Comparison of ENCODE assay signal across 14 cellular contexts in the genomic region with DNA sequence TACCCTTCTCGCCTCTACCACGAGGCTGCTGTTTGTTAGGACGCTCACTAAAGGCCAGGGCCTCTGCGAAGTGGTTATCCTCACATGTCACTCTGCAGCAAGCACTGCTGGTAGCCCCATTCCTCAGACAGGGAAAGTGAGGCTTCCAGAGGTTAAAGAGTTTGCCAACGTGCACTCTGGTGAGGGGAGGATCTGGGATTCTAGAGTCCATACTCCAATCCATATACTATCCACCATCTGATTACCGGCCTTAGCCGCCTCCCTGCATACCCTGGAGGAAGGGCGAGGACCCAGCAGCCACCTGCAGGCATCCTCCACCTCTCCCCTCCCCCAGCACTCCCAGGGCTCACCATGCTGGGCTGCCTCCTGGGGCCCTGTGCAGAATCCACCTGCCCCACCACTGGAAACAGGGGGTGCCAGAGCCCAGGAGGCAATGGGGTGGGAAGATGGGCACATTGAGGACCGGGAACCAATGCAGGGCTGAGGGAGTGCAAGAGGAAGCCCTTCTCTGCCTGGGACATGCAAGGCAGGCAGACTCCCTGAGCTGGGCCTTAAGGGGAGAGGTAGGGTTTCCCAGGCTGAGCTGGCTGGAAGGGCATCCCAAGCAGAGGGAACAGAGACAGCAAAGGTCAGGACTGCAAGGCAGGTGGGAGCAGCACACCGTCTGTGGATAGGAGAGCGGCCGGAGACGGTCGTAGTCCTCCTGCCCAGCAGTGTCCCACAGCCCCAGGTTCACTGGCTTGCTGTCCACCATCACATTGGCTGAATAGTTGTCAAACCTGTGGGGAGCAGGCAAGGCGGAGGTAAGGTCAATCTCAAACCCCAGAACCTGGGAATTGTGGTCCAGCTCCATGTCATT. TPM values are rescaled to one million over a fixed set of nuclear protein-coding genes. Genes with fewer than 3 reads are reported as not detected.
DNase-seq lines count a peak whose midpoint lies in the region; ATAC-seq, FAIRE-seq and TF ChIP-seq lines count a peak whose summit lies in the region.
"Had no signal": no experiment of that assay in that cellular context is flagged by ENCODE, and none has a peak within 500 bp of the region (broad histone marks: within the 10 kb centered on the region; RNA-seq: fewer than 3 reads in every experiment).

No MANE protein-coding gene starts in this region.

- H3K27ac ChIP-seq in CD4-positive, alpha-beta memory T cell (ENCODE audit: low read depth, low read length) = peak overlapping the region; percentile 97
- H3K27ac ChIP-seq: SK-N-MC had no signal

- peak overlapping the region; percentile 6 to 88 (median 78) for H3K4me3 Mint-ChIP-seq in CD4-positive, alpha-beta memory T cell
- peak overlapping the region in 3 of 4 donors; percentile 47 to 87 (median 78) for H3K4me3 Mint-ChIP-seq in IgD-negative memory B cell
- peak overlapping the region; percentile 86 for H3K4me3 Mint-ChIP-seq in activated T-helper 17 cell treated with anti-CD3 and anti-CD28 coated beads, Interleukin-2, amount 50 U/mL, for 72 hours
- H3K4me3 Mint-ChIP-seq in natural killer cell = peak overlapping the region; percentile 4

- H3K9me3 Mint-ChIP-seq in CD4-positive, alpha-beta memory T cell = no peaks in the 10 kb centered on the region
- H3K9me3 Mint-ChIP-seq in IgD-negative memory B cell (no peaks in the 10 kb centered on the region), natural killer cell (no peaks in the 10 kb centered on the region)
- no peaks in the 10 kb centered on the region for H3K9me3 Mint-ChIP-seq in activated T-helper 17 cell treated with anti-CD3 and anti-CD28 coated beads, Interleukin-2, amount 50 U/mL, for 72 hours

- peaks cover 63% of the 10 kb centered on the region for H3K36me3 ChIP-seq in CD4-positive, alpha-beta memory T cell (ENCODE audit: insufficient read depth, low read length)

- peaks cover 98% of the 10 kb centered on the region for H3K4me1 ChIP-seq in CD4-positive, alpha-beta memory T cell (ENCODE audit: insufficient read depth, low read length)

- intact Hi-C loops in CD4-positive, alpha-beta memory T cell (cut with micrococcal nuclease) = no loop called here
- intact Hi-C loops in natural killer cell (cut with micrococcal nuclease) = no loop called here

- H3K36me3 Mint-ChIP-seq in CD4-positive, alpha-beta memory T cell = peaks cover 60 to 83% of the 10 kb centered on the region in 2 donors
- H3K36me3 Mint-ChIP-seq in IgD-negative memory B cell (peaks cover 4% of the 10 kb centered on the region), natural killer cell (no peaks in the 10 kb centered on the region)
- peaks cover 100% of the 10 kb centered on the region for H3K36me3 Mint-ChIP-seq in activated T-helper 17 cell treated with anti-CD3 and anti-CD28 coated beads, Interleukin-2, amount 50 U/mL, for 72 hours (ENCODE audit: low read depth)

- CTCF ChIA-PET in CD4-positive, alpha-beta memory T cell (lab: Charles Lee; ENCODE audit: partially characterized antibody) = interaction anchor here (5.7 to 7.0 kb wide), 3 partner anchors 10 to 33 kb away, joined by 64 to 87 read pairs (median 72); a partner anchor contains a TSS

- H3K4me1 Mint-ChIP-seq in CD4-positive, alpha-beta memory T cell = peaks cover 71 to 99% (median 90%) of the 10 kb centered on the region in 4 donors
- peaks cover 30 to 81% (median 68%) of the 10 kb centered on the region in 3 donors for H3K4me1 Mint-ChIP-seq in IgD-negative memory B cell
- peaks cover 78% of the 10 kb centered on the region for H3K4me1 Mint-ChIP-seq in activated T-helper 17 cell treated with anti-CD3 and anti-CD28 coated beads, Interleukin-2, amount 50 U/mL, for 72 hours
- H3K4me1 Mint-ChIP-seq in natural killer cell = peaks cover 86 to 95% of the 10 kb centered on the region in 2 donors

- H3K4me3 ChIP-seq in CD4-positive, alpha-beta memory T cell (ENCODE audit: low read length in 2 of 2) = peak overlapping the region in 1 of 2 donors; percentile 32
- H3K4me3 ChIP-seq: SK-N-MC had no signal

- H3K27ac Mint-ChIP-seq in CD4-positive, alpha-beta memory T cell = peak overlapping the region; percentile 87 to 100 (median 100)
- H3K27ac Mint-ChIP-seq in IgD-negative memory B cell (peak overlapping the region in 2 of 3 donors; percentile 74 to 96), natural killer cell (peak overlapping the region; percentile 93 to 98)
- peak overlapping the region; percentile 91 for H3K27ac Mint-ChIP-seq in activated T-helper 17 cell treated with anti-CD3 and anti-CD28 coated beads, Interleukin-2, amount 50 U/mL, for 72 hours

- TF ChIP-seq POLR2A in H54 (IDR thresholded peaks at IDR 0.05; ENCODE audit: low read depth, low read length) = no peak

- ATAC-seq in activated T-helper 17 cell treated with anti-CD3 and anti-CD28 coated beads, Interleukin-2, amount 50 U/mL, for 72 hours (replicated peaks) = no peak
- ATAC-seq in natural killer cell (no peak), GM18519 (IDR thresholded peaks at IDR 0.05; ENCODE audit: low FRiP score, unreplicated experiment) (no peak)

- POLR2A ChIA-PET in CD4-positive, alpha-beta memory T cell (lab: Charles Lee; ENCODE audit: partially characterized antibody) = interaction anchor here (1.0 to 18.6 kb wide), 9 partner anchors 9 to 84 kb away, joined by 3 to 646 read pairs (median 24); a partner anchor contains a TSS

- no peak for TF ChIP-seq CTCF in natural killer cell (IDR thresholded peaks at IDR 0.05)

- no peaks in the 10 kb centered on the region for H3K9me3 ChIP-seq in CD4-positive, alpha-beta memory T cell (ENCODE audit: control insufficient read depth in 1 of 2, low read length in 2 of 2)

- no peaks in the 10 kb centered on the region for H3K27me3 ChIP-seq in CD4-positive, alpha-beta memory T cell (ENCODE audit: insufficient read depth, low read length)

- no peak for FAIRE-seq in H54 (lab: Jason Lieb, UNC)

- H3K27me3 Mint-ChIP-seq in CD4-positive, alpha-beta memory T cell = no peaks in the 10 kb centered on the region
- H3K27me3 Mint-ChIP-seq in IgD-negative memory B cell (no peaks in the 10 kb centered on the region), natural killer cell (ENCODE audit: low read depth in 2 of 2) (no peaks in the 10 kb centered on the region)
- no peaks in the 10 kb centered on the region for H3K27me3 Mint-ChIP-seq in activated T-helper 17 cell treated with anti-CD3 and anti-CD28 coated beads, Interleukin-2, amount 50 U/mL, for 72 hours

- no peak for DNase-seq in CD4-positive, alpha-beta memory T cell
- DNase-seq in natural killer cell = peak; percentile 13
- no peak for DNase-seq in H54 (ENCODE audit: insufficient read length, low spot score)
- no peak for DNase-seq in mesenteric fat pad (ENCODE audit: low spot score)
- no peak for DNase-seq in NCI-H69 (lab: John Stamatoyannopoulos, UW)
- DNase-seq: amniotic stem cell; C1 segment of cervical spinal cord; GDM1; stimulated activated CD4-positive, alpha-beta T cell treated with anti-CD3 and anti-CD28 coated beads, Interleukin-2, amount 100 ng/mL, for 48 hours had no signal

RNA-seq across cellular contexts. Expression of a gene that starts 11.7 kb away (rescaled TPM):
- 100 to 1,000 TPM; 304 to 318 TPM for total RNA-seq in CD4-positive, alpha-beta memory T cell
- polyA plus RNA-seq in CD4-positive, alpha-beta memory T cell = 100 to 1,000 TPM; 724 to 917 TPM
- 1,067 TPM for polyA plus RNA-seq in IgD-negative memory B cell
- 1,000 to 10,000 TPM in 1 of 2 donors, 100 to 1,000 TPM in 1; 674 to 1,069 TPM for total RNA-seq in activated T-helper 17 cell treated with anti-CD3 and anti-CD28 coated beads, Interleukin-2, amount 50 U/mL, for 72 hours
- total RNA-seq in natural killer cell (100 to 1,000 TPM; 647 to 744 (median 741) TPM), mesenteric fat pad (26.1 TPM)

RNA-seq across cellular contexts. Expression of a gene that starts 20.1 kb away (rescaled TPM):
- total RNA-seq in CD4-positive, alpha-beta memory T cell = 1 to 10 TPM; 8.2 to 9.3 TPM
- polyA plus RNA-seq in CD4-positive, alpha-beta memory T cell = 1 to 10 TPM in 1 of 2 donors, under 1 TPM in 1; 0.50 to 1.4 TPM
- 0.95 TPM for polyA plus RNA-seq in IgD-negative memory B cell
- total RNA-seq in activated T-helper 17 cell treated with anti-CD3 and anti-CD28 coated beads, Interleukin-2, amount 50 U/mL, for 72 hours = 10 to 100 TPM in 1 of 2 donors, 1 to 10 TPM in 1; 2.6 to 16.2 TPM
- under 1 TPM; 0.20 to 0.64 (median 0.23) TPM for total RNA-seq in natural killer cell
- total RNA-seq in mesenteric fat pad = not detected
- total RNA-seq: LHCN-M2 had no signal

RNA-seq across cellular contexts. Expression of a gene that starts 44.3 kb away (rescaled TPM):
- 10 to 100 TPM; 23.1 to 24.8 TPM for total RNA-seq in CD4-positive, alpha-beta memory T cell
- under 1 TPM; 0.49 to 0.89 TPM for polyA plus RNA-seq in CD4-positive, alpha-beta memory T cell
- 1.0 TPM for polyA plus RNA-seq in IgD-negative memory B cell
- 10 to 100 TPM in 1 of 2 donors, 1 to 10 TPM in 1; 5.0 to 16.3 TPM for total RNA-seq in activated T-helper 17 cell treated with anti-CD3 and anti-CD28 coated beads, Interleukin-2, amount 50 U/mL, for 72 hours
- total RNA-seq in natural killer cell = 10 to 100 TPM in 1 of 3 donors, 1 to 10 TPM in 2; 6.0 to 10.3 (median 6.7) TPM
- total RNA-seq in mesenteric fat pad = 1.3 TPM

RNA-seq across cellular contexts. Expression of a gene that starts 49.9 kb away (rescaled TPM):
- 100 to 1,000 TPM; 169 to 177 TPM for total RNA-seq in CD4-positive, alpha-beta memory T cell
- 10 to 100 TPM; 39.4 to 57.0 TPM for polyA plus RNA-seq in CD4-positive, alpha-beta memory T cell
- polyA plus RNA-seq in IgD-negative memory B cell = 70.8 TPM
- 100 to 1,000 TPM in 1 of 2 donors, 10 to 100 TPM in 1; 53.7 to 124 TPM for total RNA-seq in activated T-helper 17 cell treated with anti-CD3 and anti-CD28 coated beads, Interleukin-2, amount 50 U/mL, for 72 hours
- total RNA-seq in natural killer cell (100 to 1,000 TPM; 219 to 260 (median 249) TPM), mesenteric fat pad (44.7 TPM)
- total RNA-seq: LHCN-M2 had no signal

Comparison
In these comparisons a context has a peak if more than half of its experiments do, and no peak if none do; other contexts are left out.
1. H3K4me3 Mint-ChIP-seq: peak in every context shown above with its lines; median percentile 86 in activated T-helper 17 cell treated with anti-CD3 and anti-CD28 coated beads, Interleukin-2, amount 50 U/mL, for 72 hours; 78 in CD4-positive, alpha-beta memory T cell; 78 in IgD-negative memory B cell; 4 in natural killer cell.
2. RNA of a gene that starts 11.7 kb away (total RNA-seq): 674 to 1,069 TPM in activated T-helper 17 cell treated with anti-CD3 and anti-CD28 coated beads, Interleukin-2, amount 50 U/mL, for 72 hours, 647 to 744 TPM in natural killer cell and 304 to 318 TPM in CD4-positive, alpha-beta memory T cell; 26.1 TPM in mesenteric fat pad (single experiment); every median in the first group is over 10 times any median in the second.
3. Peak in every context shown above with its lines, with median percentiles within 50 percentile points of each other: H3K27ac Mint-ChIP-seq.